Comparison of ENCODE assay signal across 22 cellular contexts in the genomic region with DNA sequence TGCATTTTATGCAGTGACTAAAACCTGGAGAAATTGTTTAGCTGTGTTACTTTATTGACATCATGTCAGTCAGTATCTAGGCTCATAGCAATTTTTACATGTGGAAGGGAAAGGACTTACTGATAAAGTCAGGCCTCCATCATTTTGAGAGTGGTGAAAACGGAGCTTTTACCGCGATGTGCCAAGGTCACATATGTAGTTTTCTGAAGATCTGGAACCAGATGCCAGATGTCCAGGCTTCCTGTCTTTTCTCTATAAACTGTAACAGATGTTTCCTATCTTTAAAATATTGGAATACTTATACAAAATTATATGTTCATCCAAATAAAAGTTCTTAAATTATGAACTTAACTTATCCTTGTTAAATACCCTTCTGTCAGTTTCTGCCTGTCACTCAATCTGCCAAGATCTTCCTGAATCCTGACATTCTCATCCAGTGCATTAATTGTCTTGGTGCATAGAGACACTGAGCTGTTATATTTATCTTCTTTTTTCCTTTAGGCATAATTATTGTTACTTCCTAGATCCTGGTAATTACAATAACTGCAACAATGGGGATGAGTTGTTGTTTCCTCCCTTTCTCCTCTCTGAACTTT.
DNase-seq lines count a peak whose midpoint lies in the region; ATAC-seq and TF ChIP-seq lines count a peak whose summit lies in the region.
"Had no signal": no experiment of that assay in that cellular context is flagged by ENCODE, and none has a peak within 500 bp of the region (broad histone marks: within the 10 kb centered on the region; RNA-seq: fewer than 3 reads in every experiment).

No MANE protein-coding gene starts in this region.

- H3K27ac ChIP-seq in SK-N-MC: peak overlapping the region; percentile 48; the same call in 1 of the 2 replicates
- H3K27ac ChIP-seq in neural cell (ENCODE audit: low read length): peak overlapping the region; percentile 4
- H3K27ac ChIP-seq: A549, BLaER1, C4-2B had no signal

- peak; percentile 26 for DNase-seq in BE2C
- DNase-seq in SK-N-MC (ENCODE audit: low read depth, low spot score): no peak
- DNase-seq in glutamatergic neuron: no peak
- DNase-seq in GM13977 (ENCODE audit: low spot score): no peak
- DNase-seq: 8988T; Caco-2; CD4-positive, CD25-positive, alpha-beta regulatory T cell; CD8-positive, alpha-beta T cell; DMS79; EL; GDM1; H9; HFFc6 had no signal

- peaks cover 14% of the 10 kb centered on the region for H3K4me1 Mint-ChIP-seq in glutamatergic neuron (ENCODE audit: low read depth, unreplicated experiment)
- H3K4me1 Mint-ChIP-seq: CD4-positive, CD25-positive, alpha-beta regulatory T cell; GM23338; H9 had no signal

- H3K27me3 ChIP-seq in BE2C: no peaks in the 10 kb centered on the region
- H3K27me3 ChIP-seq in neural cell (ENCODE audit: insufficient read depth, low read depth, low read length): no peaks in the 10 kb centered on the region
- H3K27me3 ChIP-seq: BLaER1 had no signal

- peak overlapping the region; percentile 4 for H3K4me3 Mint-ChIP-seq in glutamatergic neuron (ENCODE audit: unreplicated experiment)
- H3K4me3 Mint-ChIP-seq: CD4-positive, CD25-positive, alpha-beta regulatory T cell; CD8-positive, alpha-beta T cell; GM23338; H9; HFFc6 had no signal

- TF ChIP-seq CTCF in BE2C (IDR thresholded peaks at IDR 0.05; ENCODE audit: low read depth, low read length) (no peak), glutamatergic neuron (IDR thresholded peaks at IDR 0.05; ENCODE audit: partially characterized antibody, unreplicated experiment) (no peak), neural cell (IDR thresholded peaks at IDR 0.05; ENCODE audit: poor library complexity, severe bottlenecking) (no peak), GM13977 (IDR thresholded peaks at IDR 0.05; ENCODE audit: extremely low read depth, insufficient read depth, missing control alignments) (no peak)

- H3K9ac ChIP-seq in SK-N-MC (ENCODE audit: insufficient read length): no peak overlapping the region
- H3K9ac ChIP-seq in neural cell (ENCODE audit: low read length): no peak overlapping the region
- H3K9ac ChIP-seq: BLaER1 had no signal

- H3K36me3 ChIP-seq in BE2C: no peaks in the 10 kb centered on the region
- no peaks in the 10 kb centered on the region for H3K36me3 ChIP-seq in SK-N-MC (ENCODE audit: insufficient read depth, low read length)
- H3K36me3 ChIP-seq in neural cell (ENCODE audit: insufficient read depth, low read length): no peaks in the 10 kb centered on the region
- H3K36me3 ChIP-seq: BLaER1 had no signal

- TF ChIP-seq RAD21 in neural cell (conservative IDR thresholded peaks at IDR 0.05): no peak

- no peaks in the 10 kb centered on the region for H3K9me3 Mint-ChIP-seq in glutamatergic neuron (ENCODE audit: unreplicated experiment)
- H3K9me3 Mint-ChIP-seq: CD8-positive, alpha-beta T cell; GM23338; H9 had no signal

- peak overlapping the region; percentile 49 for H3K27ac Mint-ChIP-seq in glutamatergic neuron (ENCODE audit: unreplicated experiment)
- H3K27ac Mint-ChIP-seq: CD4-positive, CD25-positive, alpha-beta regulatory T cell; CD8-positive, alpha-beta T cell; GM23338; H9; HFFc6 had no signal

- no peak overlapping the region for H3K4me2 ChIP-seq in neural cell (ENCODE audit: low read length)
- H3K4me2 ChIP-seq: A549, BLaER1, GM23338 had no signal

- H4K20me1 ChIP-seq in neural cell (ENCODE audit: insufficient read depth): no peaks in the 10 kb centered on the region
- H4K20me1 ChIP-seq: BLaER1 had no signal

- H3K27me3 Mint-ChIP-seq in glutamatergic neuron (ENCODE audit: unreplicated experiment): peaks cover 2% of the 10 kb centered on the region
- H3K27me3 Mint-ChIP-seq: CD4-positive, CD25-positive, alpha-beta regulatory T cell had no signal

- no peaks in the 10 kb centered on the region for H3K79me2 ChIP-seq in neural cell (replicated peaks; ENCODE audit: insufficient read depth, low read length)

- H2AFZ ChIP-seq in neural cell (ENCODE audit: low read depth, low read length): no peak overlapping the region
- H2AFZ ChIP-seq: GM23338 had no signal

- no peaks in the 10 kb centered on the region for H3K9me2 ChIP-seq in neural cell (ENCODE audit: insufficient read depth, low read length)

- H3K4me1 ChIP-seq in BE2C: peaks cover 3% of the 10 kb centered on the region; the same call in 1 of the 2 replicates
- H3K4me1 ChIP-seq: A549, Caco-2 had no signal

- peak; percentile 79 for TF ChIP-seq EP300 in neural cell (conservative IDR thresholded peaks at IDR 0.05; ENCODE audit: poor library complexity, severe bottlenecking)

- no peak for ATAC-seq in GM19395 (IDR thresholded peaks at IDR 0.05; ENCODE audit: unreplicated experiment)
- ATAC-seq in GM21367 (IDR thresholded peaks at IDR 0.05; ENCODE audit: unreplicated experiment): no peak
- ATAC-seq: A549; CD8-positive, alpha-beta T cell; GM12878; GM23338; HCT116 had no signal

- no peaks in the 10 kb centered on the region for H3K9me3 ChIP-seq in BE2C
- no peaks in the 10 kb centered on the region for H3K9me3 ChIP-seq in SK-N-MC (ENCODE audit: low read depth, low read length)
- H3K9me3 ChIP-seq in neural cell (ENCODE audit: low read length): no peaks in the 10 kb centered on the region
- H3K9me3 ChIP-seq: A549, BLaER1, Caco-2 had no signal

- in situ Hi-C loops in GM13977 (cut with MboI; ENCODE audit: low pct_unique_long_range_greater_than_20kb, low sequenced_read_pairs, unreplicated experiment): no loop called here

- H3K4me3 ChIP-seq in BE2C (ENCODE audit: low read depth, low read length): no peak overlapping the region
- H3K4me3 ChIP-seq in SK-N-MC: no peak overlapping the region
- no peak overlapping the region for H3K4me3 ChIP-seq in neural cell (ENCODE audit: low read length)
- H3K4me3 ChIP-seq: A549, BLaER1, GM12878, GM23338 had no signal

- H3F3A ChIP-seq in neural cell (ENCODE audit: insufficient read depth, low read length, poor library complexity, severe bottlenecking): no peaks in the 10 kb centered on the region

- no peaks in the 10 kb centered on the region for H3K36me3 Mint-ChIP-seq in glutamatergic neuron (ENCODE audit: unreplicated experiment)
- H3K36me3 Mint-ChIP-seq: CD4-positive, CD25-positive, alpha-beta regulatory T cell; CD8-positive, alpha-beta T cell had no signal

TF ChIP-seq in neural cell, 6 proteins besides CTCF, POLR2A, EP300 and RAD21:
- TF ChIP-seq TAF1 (IDR thresholded peaks at IDR 0.05; ENCODE audit: low read depth) (no peak), POLR2AphosphoS5 (IDR thresholded peaks at IDR 0.05) (no peak)
- TF ChIP-seq, protein P1, sequence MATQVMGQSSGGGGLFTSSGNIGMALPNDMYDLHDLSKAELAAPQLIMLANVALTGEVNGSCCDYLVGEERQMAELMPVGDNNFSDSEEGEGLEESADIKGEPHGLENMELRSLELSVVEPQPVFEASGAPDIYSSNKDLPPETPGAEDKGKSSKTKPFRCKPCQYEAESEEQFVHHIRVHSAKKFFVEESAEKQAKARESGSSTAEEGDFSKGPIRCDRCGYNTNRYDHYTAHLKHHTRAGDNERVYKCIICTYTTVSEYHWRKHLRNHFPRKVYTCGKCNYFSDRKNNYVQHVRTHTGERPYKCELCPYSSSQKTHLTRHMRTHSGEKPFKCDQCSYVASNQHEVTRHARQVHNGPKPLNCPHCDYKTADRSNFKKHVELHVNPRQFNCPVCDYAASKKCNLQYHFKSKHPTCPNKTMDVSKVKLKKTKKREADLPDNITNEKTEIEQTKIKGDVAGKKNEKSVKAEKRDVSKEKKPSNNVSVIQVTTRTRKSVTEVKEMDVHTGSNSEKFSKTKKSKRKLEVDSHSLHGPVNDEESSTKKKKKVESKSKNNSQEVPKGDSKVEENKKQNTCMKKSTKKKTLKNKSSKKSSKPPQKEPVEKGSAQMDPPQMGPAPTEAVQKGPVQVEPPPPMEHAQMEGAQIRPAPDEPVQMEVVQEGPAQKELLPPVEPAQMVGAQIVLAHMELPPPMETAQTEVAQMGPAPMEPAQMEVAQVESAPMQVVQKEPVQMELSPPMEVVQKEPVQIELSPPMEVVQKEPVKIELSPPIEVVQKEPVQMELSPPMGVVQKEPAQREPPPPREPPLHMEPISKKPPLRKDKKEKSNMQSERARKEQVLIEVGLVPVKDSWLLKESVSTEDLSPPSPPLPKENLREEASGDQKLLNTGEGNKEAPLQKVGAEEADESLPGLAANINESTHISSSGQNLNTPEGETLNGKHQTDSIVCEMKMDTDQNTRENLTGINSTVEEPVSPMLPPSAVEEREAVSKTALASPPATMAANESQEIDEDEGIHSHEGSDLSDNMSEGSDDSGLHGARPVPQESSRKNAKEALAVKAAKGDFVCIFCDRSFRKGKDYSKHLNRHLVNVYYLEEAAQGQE (IDR thresholded peaks at IDR 0.05; ENCODE audit: borderline replicate concordance): peak; percentile 41
